ENCODE assay signal across 19 cellular contexts in genomic region chr3:194308635-194309213, GRCh38. TPM values are rescaled to one million over a fixed set of nuclear protein-coding genes. Genes with fewer than 3 reads are reported as not detected.
DNase-seq lines count a peak whose midpoint lies in the region; ATAC-seq, FAIRE-seq and TF ChIP-seq lines count a peak whose summit lies in the region.
"Had no signal": no experiment of that assay in that cellular context is flagged by ENCODE, and none has a peak within 500 bp of the region (broad histone marks: within the 10 kb centered on the region; RNA-seq: fewer than 3 reads in every experiment).

No MANE protein-coding gene starts in this region.

- no peak overlapping the region for H3K9ac ChIP-seq in astrocyte (ENCODE audit: low read length)

- H3K4me2 ChIP-seq in astrocyte (ENCODE audit: low read length) = no peak overlapping the region

- no peaks in the 10 kb centered on the region for H3K36me3 ChIP-seq in astrocyte (ENCODE audit: insufficient read depth, low read length)
- H3K36me3 ChIP-seq: thyroid gland had no signal

- peak; percentile 22 for ATAC-seq in HG02610 (IDR thresholded peaks at IDR 0.05; ENCODE audit: unreplicated experiment)
- no peak for ATAC-seq in HG03025 (IDR thresholded peaks at IDR 0.05; ENCODE audit: low FRiP score, unreplicated experiment)
- ATAC-seq in natural killer cell treated with Interleukin-12 subunit alpha and Interleukin-12 subunit beta and Interleukin-15 and Interleukin-18, amount 100 ng/mL, for 72 hours = no peak
- ATAC-seq: left lobe of liver, natural killer cell, right cardiac atrium had no signal

- no peak overlapping the region for H2AFZ ChIP-seq in astrocyte (ENCODE audit: low read depth, low read length)

- H3K4me3 ChIP-seq in astrocyte (ENCODE audit: insufficient read depth, low read depth, low read length) = no peak overlapping the region
- H3K4me3 ChIP-seq: thyroid gland had no signal

- no peaks in the 10 kb centered on the region for H3K79me2 ChIP-seq in astrocyte (ENCODE audit: insufficient read depth, low read length)

- H3K27me3 Mint-ChIP-seq in astrocyte (ENCODE audit: low read depth, unreplicated experiment) = peaks cover 86% of the 10 kb centered on the region
- H3K27me3 Mint-ChIP-seq in mesothelial cell of epicardium (ENCODE audit: low read depth) = no peaks in the 10 kb centered on the region
- peaks cover 18 to 31% of the 10 kb centered on the region in 2 donors for H3K27me3 Mint-ChIP-seq in natural killer cell treated with Interleukin-12 subunit alpha and Interleukin-12 subunit beta and Interleukin-15 and Interleukin-18, amount 100 ng/mL, for 72 hours

- no peak overlapping the region for H3K27ac ChIP-seq in astrocyte (ENCODE audit: low read depth, low read length)
- H3K27ac ChIP-seq: thyroid gland had no signal

- no peaks in the 10 kb centered on the region for H4K20me1 ChIP-seq in astrocyte (ENCODE audit: insufficient read depth, low read length)

- DNase-seq in DMS79 treated with DMSO at 0.1 percent for 48 hours (lab: John Stamatoyannopoulos, UW) = peak; percentile 45
- no peak for DNase-seq in DMS79 (lab: John Stamatoyannopoulos, UW)
- no peak for DNase-seq in astrocyte (ENCODE audit: low read depth)
- DNase-seq in mesothelial cell of epicardium (ENCODE audit: low spot score in 2 of 2, unreplicated experiment in 2 of 2) = no peak
- DNase-seq in HTR-8/SVneo (ENCODE audit: insufficient read length, low spot score) = no peak
- no peak for DNase-seq in natural killer cell treated with Interleukin-12 subunit alpha and Interleukin-12 subunit beta and Interleukin-15 and Interleukin-18, amount 100 ng/mL, for 72 hours (ENCODE audit: low spot score)
- DNase-seq: 8988T; activated CD4-positive, CD25-positive, alpha-beta regulatory T cell; cortex of kidney; GOT3; hypothalamus; IMR-90; natural killer cell; stimulated activated CD8-positive, alpha-beta memory T cell treated with anti-CD3 and anti-CD28 coated beads, Interleukin-4, amount 100 ng/mL, for 48 hours; thyroid gland had no signal

- H3K36me3 Mint-ChIP-seq in astrocyte (ENCODE audit: low read depth, unreplicated experiment) (no peaks in the 10 kb centered on the region), mesothelial cell of epicardium (peaks cover 3% of the 10 kb centered on the region)
- H3K36me3 Mint-ChIP-seq in natural killer cell treated with Interleukin-12 subunit alpha and Interleukin-12 subunit beta and Interleukin-15 and Interleukin-18, amount 100 ng/mL, for 72 hours = no peaks in the 10 kb centered on the region
- H3K36me3 Mint-ChIP-seq: natural killer cell had no signal

- peaks cover 68% of the 10 kb centered on the region for H3K27me3 ChIP-seq in astrocyte (ENCODE audit: insufficient read depth, low read length)
- H3K27me3 ChIP-seq: thyroid gland had no signal

- no peaks in the 10 kb centered on the region for H3K9me3 ChIP-seq in astrocyte (ENCODE audit: insufficient read depth, low read depth, low read length)
- H3K9me3 ChIP-seq: thyroid gland had no signal

- H3K27ac Mint-ChIP-seq in astrocyte (ENCODE audit: unreplicated experiment) = no peak overlapping the region
- peak overlapping the region; percentile 80 for H3K27ac Mint-ChIP-seq in mesothelial cell of epicardium
- no peak overlapping the region for H3K27ac Mint-ChIP-seq in natural killer cell treated with Interleukin-12 subunit alpha and Interleukin-12 subunit beta and Interleukin-15 and Interleukin-18, amount 100 ng/mL, for 72 hours
- H3K27ac Mint-ChIP-seq: natural killer cell had no signal

- H3K4me3 Mint-ChIP-seq in astrocyte (ENCODE audit: unreplicated experiment) (peak overlapping the region; percentile 14), mesothelial cell of epicardium (peak overlapping the region; percentile 5)
- no peak overlapping the region for H3K4me3 Mint-ChIP-seq in natural killer cell treated with Interleukin-12 subunit alpha and Interleukin-12 subunit beta and Interleukin-15 and Interleukin-18, amount 100 ng/mL, for 72 hours
- H3K4me3 Mint-ChIP-seq: natural killer cell had no signal

- H3K4me1 Mint-ChIP-seq in astrocyte (ENCODE audit: low read depth, unreplicated experiment) (peaks cover 17% of the 10 kb centered on the region), mesothelial cell of epicardium (peaks cover 69% of the 10 kb centered on the region)
- H3K4me1 Mint-ChIP-seq in natural killer cell treated with Interleukin-12 subunit alpha and Interleukin-12 subunit beta and Interleukin-15 and Interleukin-18, amount 100 ng/mL, for 72 hours (ENCODE audit: low read depth in 2 of 2) = peaks cover 25 to 26% of the 10 kb centered on the region in 2 donors

- H3K9me3 Mint-ChIP-seq in astrocyte (ENCODE audit: unreplicated experiment) = peaks cover 2% of the 10 kb centered on the region
- H3K9me3 Mint-ChIP-seq in mesothelial cell of epicardium = no peaks in the 10 kb centered on the region
- H3K9me3 Mint-ChIP-seq in natural killer cell treated with Interleukin-12 subunit alpha and Interleukin-12 subunit beta and Interleukin-15 and Interleukin-18, amount 100 ng/mL, for 72 hours = no peaks in the 10 kb centered on the region
- H3K9me3 Mint-ChIP-seq: natural killer cell had no signal

- H3K4me1 ChIP-seq in astrocyte (ENCODE audit: insufficient read depth, low read length) = no peaks in the 10 kb centered on the region

- TF ChIP-seq CTCF in astrocyte (IDR thresholded peaks at IDR 0.05; ENCODE audit: insufficient read depth, low read depth, low read length) = no peak
- TF ChIP-seq CTCF in mesothelial cell of epicardium (IDR thresholded peaks at IDR 0.05; ENCODE audit: unreplicated experiment) = no peak

- FAIRE-seq in astrocyte (lab: Jason Lieb, UNC) = no peak
- no peak for FAIRE-seq in HTR-8/SVneo (lab: Jason Lieb, UNC)

RNA-seq across cellular contexts. Expression of gene CPN2, which starts 42.4 kb away (rescaled TPM):
- total RNA-seq in astrocyte = not detected in 2 replicates
- total RNA-seq in mesothelial cell of epicardium = not detected in 3 replicates
- not detected for total RNA-seq in natural killer cell treated with Interleukin-12 subunit alpha and Interleukin-12 subunit beta and Interleukin-15 and Interleukin-18, amount 100 ng/mL, for 72 hours
- total RNA-seq: IMR-90, natural killer cell, right cardiac atrium, thyroid gland had no signal
